Comparison of ENCODE assay signal across 2 cellular contexts in genomic region chr2:120770641-120771040, GRCh38.
TF ChIP-seq lines count a peak whose summit lies in the region.

No MANE protein-coding gene starts in this region.

TF ChIP-seq in SK-N-SH, 30 proteins besides CTCF, POLR2A, EP300 and RAD21:
- TF ChIP-seq, protein P1, sequence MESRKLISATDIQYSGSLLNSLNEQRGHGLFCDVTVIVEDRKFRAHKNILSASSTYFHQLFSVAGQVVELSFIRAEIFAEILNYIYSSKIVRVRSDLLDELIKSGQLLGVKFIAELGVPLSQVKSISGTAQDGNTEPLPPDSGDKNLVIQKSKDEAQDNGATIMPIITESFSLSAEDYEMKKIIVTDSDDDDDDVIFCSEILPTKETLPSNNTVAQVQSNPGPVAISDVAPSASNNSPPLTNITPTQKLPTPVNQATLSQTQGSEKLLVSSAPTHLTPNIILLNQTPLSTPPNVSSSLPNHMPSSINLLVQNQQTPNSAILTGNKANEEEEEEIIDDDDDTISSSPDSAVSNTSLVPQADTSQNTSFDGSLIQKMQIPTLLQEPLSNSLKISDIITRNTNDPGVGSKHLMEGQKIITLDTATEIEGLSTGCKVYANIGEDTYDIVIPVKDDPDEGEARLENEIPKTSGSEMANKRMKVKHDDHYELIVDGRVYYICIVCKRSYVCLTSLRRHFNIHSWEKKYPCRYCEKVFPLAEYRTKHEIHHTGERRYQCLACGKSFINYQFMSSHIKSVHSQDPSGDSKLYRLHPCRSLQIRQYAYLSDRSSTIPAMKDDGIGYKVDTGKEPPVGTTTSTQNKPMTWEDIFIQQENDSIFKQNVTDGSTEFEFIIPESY (IDR thresholded peaks at IDR 0.05; ENCODE audit: borderline replicate concordance, low read depth): no peak
- TF ChIP-seq, protein P2, sequence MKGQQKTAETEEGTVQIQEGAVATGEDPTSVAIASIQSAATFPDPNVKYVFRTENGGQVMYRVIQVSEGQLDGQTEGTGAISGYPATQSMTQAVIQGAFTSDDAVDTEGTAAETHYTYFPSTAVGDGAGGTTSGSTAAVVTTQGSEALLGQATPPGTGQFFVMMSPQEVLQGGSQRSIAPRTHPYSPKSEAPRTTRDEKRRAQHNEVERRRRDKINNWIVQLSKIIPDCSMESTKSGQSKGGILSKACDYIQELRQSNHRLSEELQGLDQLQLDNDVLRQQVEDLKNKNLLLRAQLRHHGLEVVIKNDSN (IDR thresholded peaks at IDR 0.05; ENCODE audit: borderline replicate concordance, low read depth): no peak
- TF ChIP-seq POLR2AphosphoS5 (IDR thresholded peaks at IDR 0.05; ENCODE audit: low read depth, low read length) (no peak), MEF2A (IDR thresholded peaks at IDR 0.05; ENCODE audit: borderline replicate concordance, low read depth) (no peak), EZH2phosphoT487 (IDR thresholded peaks at IDR 0.05; ENCODE audit: borderline replicate concordance, low read depth) (no peak), TAF1 (IDR thresholded peaks at IDR 0.05; ENCODE audit: borderline replicate concordance, low read depth, low read length) (no peak), GABPA (IDR thresholded peaks at IDR 0.05; ENCODE audit: low read depth) (no peak), PBX3 (IDR thresholded peaks at IDR 0.05) (no peak), NFIC (IDR thresholded peaks at IDR 0.05; ENCODE audit: borderline replicate concordance) (no peak), FOXJ3 (CRISPR knock-in tag; IDR thresholded peaks at IDR 0.05) (no peak), CHD2 (IDR thresholded peaks at IDR 0.05; ENCODE audit: low read length, partially characterized antibody) (no peak), RFX5 (IDR thresholded peaks at IDR 0.05; ENCODE audit: low read length) (no peak), RXRA (IDR thresholded peaks at IDR 0.05; ENCODE audit: borderline replicate concordance, low read depth) (no peak), NRF1 (IDR thresholded peaks at IDR 0.05; ENCODE audit: low read depth, low read length) (no peak), RCOR1 (IDR thresholded peaks at IDR 0.05; ENCODE audit: low read length) (no peak), YY1 (IDR thresholded peaks at IDR 0.05; ENCODE audit: low read depth) (no peak), MAX (IDR thresholded peaks at IDR 0.05; ENCODE audit: low read depth) (no peak), JUND (IDR thresholded peaks at IDR 0.05) (no peak), FOSL2 (IDR thresholded peaks at IDR 0.05; ENCODE audit: borderline replicate concordance, low read depth) (no peak), MXI1 (IDR thresholded peaks at IDR 0.05; ENCODE audit: low read depth, low read length) (no peak)

TF ChIP-seq in SK-N-SH treated with all-trans-retinoic acid at 6 μM for 48 hours, 23 proteins besides CTCF, POLR2A, EP300 and RAD21:
- no peak for TF ChIP-seq ZFP3 (CRISPR knock-in tag; IDR thresholded peaks at IDR 0.05)
- TF ChIP-seq TSHZ2 (CRISPR knock-in tag; IDR thresholded peaks at IDR 0.05): no peak
- no peak for TF ChIP-seq PPARA (CRISPR knock-in tag; IDR thresholded peaks at IDR 0.05; ENCODE audit: borderline replicate concordance)
- TF ChIP-seq ZNF70 (CRISPR knock-in tag; IDR thresholded peaks at IDR 0.05): no peak
- TF ChIP-seq ZNF565 (CRISPR knock-in tag; conservative IDR thresholded peaks at IDR 0.05; ENCODE audit: low read depth): no peak
- no peak for TF ChIP-seq ESRRG (CRISPR knock-in tag; IDR thresholded peaks at IDR 0.05)
- no peak for TF ChIP-seq RARB (CRISPR knock-in tag; IDR thresholded peaks at IDR 0.05)
- TF ChIP-seq SNAI2 (CRISPR knock-in tag; IDR thresholded peaks at IDR 0.05): no peak
- TF ChIP-seq, protein P3, sequence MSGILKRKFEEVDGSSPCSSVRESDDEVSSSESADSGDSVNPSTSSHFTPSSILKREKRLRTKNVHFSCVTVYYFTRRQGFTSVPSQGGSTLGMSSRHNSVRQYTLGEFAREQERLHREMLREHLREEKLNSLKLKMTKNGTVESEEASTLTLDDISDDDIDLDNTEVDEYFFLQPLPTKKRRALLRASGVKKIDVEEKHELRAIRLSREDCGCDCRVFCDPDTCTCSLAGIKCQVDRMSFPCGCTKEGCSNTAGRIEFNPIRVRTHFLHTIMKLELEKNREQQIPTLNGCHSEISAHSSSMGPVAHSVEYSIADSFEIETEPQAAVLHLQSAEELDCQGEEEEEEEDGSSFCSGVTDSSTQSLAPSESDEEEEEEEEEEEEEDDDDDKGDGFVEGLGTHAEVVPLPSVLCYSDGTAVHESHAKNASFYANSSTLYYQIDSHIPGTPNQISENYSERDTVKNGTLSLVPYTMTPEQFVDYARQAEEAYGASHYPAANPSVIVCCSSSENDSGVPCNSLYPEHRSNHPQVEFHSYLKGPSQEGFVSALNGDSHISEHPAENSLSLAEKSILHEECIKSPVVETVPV (CRISPR knock-in tag; IDR thresholded peaks at IDR 0.05): no peak
- no peak for TF ChIP-seq BACH2 (CRISPR knock-in tag; IDR thresholded peaks at IDR 0.05; ENCODE audit: borderline replicate concordance)
- TF ChIP-seq OSR1 (CRISPR knock-in tag; IDR thresholded peaks at IDR 0.05): no peak
- TF ChIP-seq TCF4 (CRISPR knock-in tag; IDR thresholded peaks at IDR 0.05; ENCODE audit: borderline replicate concordance): no peak
- TF ChIP-seq ARNTL (CRISPR knock-in tag; IDR thresholded peaks at IDR 0.05; ENCODE audit: borderline replicate concordance, low read depth): no peak
- no peak for TF ChIP-seq TOX (CRISPR knock-in tag; IDR thresholded peaks at IDR 0.05; ENCODE audit: borderline replicate concordance)
- TF ChIP-seq, protein P4, sequence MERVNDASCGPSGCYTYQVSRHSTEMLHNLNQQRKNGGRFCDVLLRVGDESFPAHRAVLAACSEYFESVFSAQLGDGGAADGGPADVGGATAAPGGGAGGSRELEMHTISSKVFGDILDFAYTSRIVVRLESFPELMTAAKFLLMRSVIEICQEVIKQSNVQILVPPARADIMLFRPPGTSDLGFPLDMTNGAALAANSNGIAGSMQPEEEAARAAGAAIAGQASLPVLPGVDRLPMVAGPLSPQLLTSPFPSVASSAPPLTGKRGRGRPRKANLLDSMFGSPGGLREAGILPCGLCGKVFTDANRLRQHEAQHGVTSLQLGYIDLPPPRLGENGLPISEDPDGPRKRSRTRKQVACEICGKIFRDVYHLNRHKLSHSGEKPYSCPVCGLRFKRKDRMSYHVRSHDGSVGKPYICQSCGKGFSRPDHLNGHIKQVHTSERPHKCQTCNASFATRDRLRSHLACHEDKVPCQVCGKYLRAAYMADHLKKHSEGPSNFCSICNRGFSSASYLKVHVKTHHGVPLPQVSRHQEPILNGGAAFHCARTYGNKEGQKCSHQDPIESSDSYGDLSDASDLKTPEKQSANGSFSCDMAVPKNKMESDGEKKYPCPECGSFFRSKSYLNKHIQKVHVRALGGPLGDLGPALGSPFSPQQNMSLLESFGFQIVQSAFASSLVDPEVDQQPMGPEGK (CRISPR knock-in tag; IDR thresholded peaks at IDR 0.05; ENCODE audit: borderline replicate concordance): no peak
- TF ChIP-seq, protein P5, sequence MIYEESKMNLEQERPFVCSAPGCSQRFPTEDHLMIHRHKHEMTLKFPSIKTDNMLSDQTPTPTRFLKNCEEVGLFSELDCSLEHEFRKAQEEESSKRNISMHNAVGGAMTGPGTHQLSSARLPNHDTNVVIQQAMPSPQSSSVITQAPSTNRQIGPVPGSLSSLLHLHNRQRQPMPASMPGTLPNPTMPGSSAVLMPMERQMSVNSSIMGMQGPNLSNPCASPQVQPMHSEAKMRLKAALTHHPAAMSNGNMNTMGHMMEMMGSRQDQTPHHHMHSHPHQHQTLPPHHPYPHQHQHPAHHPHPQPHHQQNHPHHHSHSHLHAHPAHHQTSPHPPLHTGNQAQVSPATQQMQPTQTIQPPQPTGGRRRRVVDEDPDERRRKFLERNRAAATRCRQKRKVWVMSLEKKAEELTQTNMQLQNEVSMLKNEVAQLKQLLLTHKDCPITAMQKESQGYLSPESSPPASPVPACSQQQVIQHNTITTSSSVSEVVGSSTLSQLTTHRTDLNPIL (CRISPR knock-in tag; IDR thresholded peaks at IDR 0.05; ENCODE audit: low read depth): no peak
- no peak for TF ChIP-seq ZNF8 (CRISPR knock-in tag; IDR thresholded peaks at IDR 0.05)
- no peak for TF ChIP-seq CSDC2 (CRISPR knock-in tag; IDR thresholded peaks at IDR 0.05)
- no peak for TF ChIP-seq ISL1 (CRISPR knock-in tag; IDR thresholded peaks at IDR 0.05)
